In the genomic region with DNA sequence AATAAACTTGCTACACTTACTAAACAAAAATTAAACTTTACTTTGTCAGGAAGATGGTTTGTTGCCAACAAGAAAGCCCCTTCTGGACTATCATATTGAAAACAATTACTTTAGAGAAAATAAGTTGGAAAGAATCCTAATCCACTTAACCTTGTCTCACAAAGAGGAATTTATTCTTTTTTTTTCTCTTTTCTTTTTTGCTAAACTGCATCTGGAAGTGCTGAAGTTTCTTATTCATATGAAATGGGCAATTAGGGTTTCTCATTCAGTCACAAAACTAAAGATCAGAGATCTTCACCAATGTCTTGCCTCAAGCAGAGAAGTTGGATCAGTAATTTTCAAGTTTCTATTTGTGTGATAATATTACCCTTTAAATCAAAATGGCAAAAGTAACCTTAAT, we compare ENCODE assay signal across 29 cellular contexts.
A peak's percentile ranks its signal among the peaks of the same experiment; 100 is the strongest.
DNase-seq lines count a peak whose midpoint lies in the region; ATAC-seq and TF ChIP-seq lines count a peak whose summit lies in the region.
"Had no signal": no experiment of that assay in that cellular context is flagged by ENCODE, and none has a peak within 500 bp of the region (broad histone marks: within the 10 kb centered on the region; RNA-seq: fewer than 3 reads in every experiment).

No MANE protein-coding gene starts in this region.

- peak overlapping the region; percentile 49 for H3K4me2 ChIP-seq in GM23338
- H3K4me2 ChIP-seq: A549; BLaER1; BLaER1 treated with 17β-estradiol and CSF1 and Interleukin-3, amounts not matched to agents 10 nM and 100 nM had no signal

- H3K9me2 ChIP-seq in GM23338 (ENCODE audit: insufficient read depth), result no peaks in the 10 kb centered on the region

- peaks cover 17% of the 10 kb centered on the region; the same call in 1 of the 2 replicates for H3K4me1 ChIP-seq in GM23338 (ENCODE audit: insufficient read depth)
- H3K4me1 ChIP-seq: A549; BE2C; BLaER1; BLaER1 treated with 17β-estradiol and CSF1 and Interleukin-3, amounts not matched to agents 10 nM and 100 nM; Caco-2 had no signal

- H3K9me3 Mint-ChIP-seq in GM23338, result peaks cover 7% of the 10 kb centered on the region
- H3K9me3 Mint-ChIP-seq: CD8-positive, alpha-beta T cell had no signal

- H3K4me3 Mint-ChIP-seq in GM23338, result no peak overlapping the region
- H3K4me3 Mint-ChIP-seq: B cell; CD14-positive monocyte; CD4-positive, alpha-beta memory T cell; CD4-positive, alpha-beta T cell; CD4-positive, CD25-positive, alpha-beta regulatory T cell; CD8-positive, alpha-beta memory T cell; CD8-positive, alpha-beta T cell had no signal

- DNase-seq in GM23338 (ENCODE audit: low spot score), result no peak
- no peak for DNase-seq in left ventricle myocardium superior
- DNase-seq: 8988T; ACHN; AML-193; BE2C; C1 segment of cervical spinal cord; Caco-2; Calu3; CD4-positive, alpha-beta memory T cell; CD4-positive, alpha-beta T cell; CD4-positive, CD25-positive, alpha-beta regulatory T cell; CD8-positive, alpha-beta memory T cell; CD8-positive, alpha-beta T cell; COR-L47; DMS 273 treated with DMSO at 0.1 percent for 48 hours; DMS153; DMS53; DMS79; DMS79 treated with DMSO at 0.1 percent for 48 hours; DND-41; EL had no signal

- H3K4me1 Mint-ChIP-seq in GM23338, result peaks cover 2% of the 10 kb centered on the region; the same call in 2 of the 3 replicates
- H3K4me1 Mint-ChIP-seq: B cell; CD14-positive monocyte; CD4-positive, alpha-beta memory T cell; CD4-positive, CD25-positive, alpha-beta regulatory T cell; CD8-positive, alpha-beta memory T cell had no signal

- no peak overlapping the region for H2AFZ ChIP-seq in GM23338

- H3F3A ChIP-seq in GM23338 (replicated peaks; ENCODE audit: low read depth), result no peaks in the 10 kb centered on the region

- H3K4me3 ChIP-seq in GM23338, result 0 out of 2 replicates have a peak overlapping the region, but pooled peaks have one; percentile 13
- H3K4me3 ChIP-seq: A549; BLaER1; BLaER1 treated with 17β-estradiol and CSF1 and Interleukin-3, amounts not matched to agents 10 nM and 100 nM had no signal

- no peak for TF ChIP-seq CTCF in GM23338 (conservative IDR thresholded peaks at IDR 0.05; ENCODE audit: low read depth in 2 of 2)

- intact Hi-C loops in left ventricle myocardium superior (cut with micrococcal nuclease), result no loop called here

- H3K27me3 Mint-ChIP-seq in GM23338 (ENCODE audit: insufficient read depth, low read depth, poor library complexity), result no peaks in the 10 kb centered on the region
- H3K27me3 Mint-ChIP-seq: B cell; CD4-positive, alpha-beta memory T cell; CD4-positive, alpha-beta T cell; CD4-positive, CD25-positive, alpha-beta regulatory T cell; CD8-positive, alpha-beta memory T cell had no signal

- H3K27me3 ChIP-seq in GM23338 (ENCODE audit: insufficient read depth), result no peaks in the 10 kb centered on the region
- H3K27me3 ChIP-seq: BE2C had no signal

- no peaks in the 10 kb centered on the region for H3K79me2 ChIP-seq in GM23338 (replicated peaks; ENCODE audit: insufficient read depth)

- ATAC-seq in GM23338 (no peak), left ventricle myocardium superior (no peak)
- ATAC-seq: A549; CD8-positive, alpha-beta T cell had no signal

- no peaks in the 10 kb centered on the region for H4K20me1 ChIP-seq in GM23338 (replicated peaks; ENCODE audit: insufficient read depth)

- peaks cover 6% of the 10 kb centered on the region; the same call in 2 of the 3 replicates for H3K36me3 Mint-ChIP-seq in GM23338 (ENCODE audit: low read depth)
- H3K36me3 Mint-ChIP-seq: CD14-positive monocyte; CD4-positive, alpha-beta memory T cell; CD4-positive, CD25-positive, alpha-beta regulatory T cell; CD8-positive, alpha-beta memory T cell; CD8-positive, alpha-beta T cell had no signal

- peak overlapping the region; percentile 56; the same call in 1 of the 2 replicates for H3K27ac ChIP-seq in GM23338 (ENCODE audit: low read depth)
- H3K27ac ChIP-seq: 22Rv1; A549; BLaER1; BLaER1 treated with 17β-estradiol and CSF1 and Interleukin-3, amounts not matched to agents 10 nM and 100 nM; C4-2B had no signal

- H3K36me3 ChIP-seq in GM23338 (ENCODE audit: insufficient read depth), result no peaks in the 10 kb centered on the region
- H3K36me3 ChIP-seq: BE2C; BLaER1; BLaER1 treated with 17β-estradiol and CSF1 and Interleukin-3, amounts not matched to agents 10 nM and 100 nM had no signal

- H3K27ac Mint-ChIP-seq in GM23338, result 0 out of 2 replicates have a peak overlapping the region, but pooled peaks have one; percentile 56
- H3K27ac Mint-ChIP-seq: B cell; CD14-positive monocyte; CD4-positive, alpha-beta memory T cell; CD4-positive, alpha-beta T cell; CD4-positive, CD25-positive, alpha-beta regulatory T cell; CD8-positive, alpha-beta memory T cell; CD8-positive, alpha-beta T cell had no signal

TF ChIP-seq in GM23338, 12 proteins besides CTCF, POLR2A, EP300 and RAD21 (continues in another document):
- no peak for TF ChIP-seq JUNB (IDR thresholded peaks at IDR 0.05; ENCODE audit: unreplicated experiment)
- TF ChIP-seq, protein P1, sequence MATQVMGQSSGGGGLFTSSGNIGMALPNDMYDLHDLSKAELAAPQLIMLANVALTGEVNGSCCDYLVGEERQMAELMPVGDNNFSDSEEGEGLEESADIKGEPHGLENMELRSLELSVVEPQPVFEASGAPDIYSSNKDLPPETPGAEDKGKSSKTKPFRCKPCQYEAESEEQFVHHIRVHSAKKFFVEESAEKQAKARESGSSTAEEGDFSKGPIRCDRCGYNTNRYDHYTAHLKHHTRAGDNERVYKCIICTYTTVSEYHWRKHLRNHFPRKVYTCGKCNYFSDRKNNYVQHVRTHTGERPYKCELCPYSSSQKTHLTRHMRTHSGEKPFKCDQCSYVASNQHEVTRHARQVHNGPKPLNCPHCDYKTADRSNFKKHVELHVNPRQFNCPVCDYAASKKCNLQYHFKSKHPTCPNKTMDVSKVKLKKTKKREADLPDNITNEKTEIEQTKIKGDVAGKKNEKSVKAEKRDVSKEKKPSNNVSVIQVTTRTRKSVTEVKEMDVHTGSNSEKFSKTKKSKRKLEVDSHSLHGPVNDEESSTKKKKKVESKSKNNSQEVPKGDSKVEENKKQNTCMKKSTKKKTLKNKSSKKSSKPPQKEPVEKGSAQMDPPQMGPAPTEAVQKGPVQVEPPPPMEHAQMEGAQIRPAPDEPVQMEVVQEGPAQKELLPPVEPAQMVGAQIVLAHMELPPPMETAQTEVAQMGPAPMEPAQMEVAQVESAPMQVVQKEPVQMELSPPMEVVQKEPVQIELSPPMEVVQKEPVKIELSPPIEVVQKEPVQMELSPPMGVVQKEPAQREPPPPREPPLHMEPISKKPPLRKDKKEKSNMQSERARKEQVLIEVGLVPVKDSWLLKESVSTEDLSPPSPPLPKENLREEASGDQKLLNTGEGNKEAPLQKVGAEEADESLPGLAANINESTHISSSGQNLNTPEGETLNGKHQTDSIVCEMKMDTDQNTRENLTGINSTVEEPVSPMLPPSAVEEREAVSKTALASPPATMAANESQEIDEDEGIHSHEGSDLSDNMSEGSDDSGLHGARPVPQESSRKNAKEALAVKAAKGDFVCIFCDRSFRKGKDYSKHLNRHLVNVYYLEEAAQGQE (IDR thresholded peaks at IDR 0.05; ENCODE audit: unreplicated experiment), result no peak
